Comparison of ENCODE assay signal across 8 cellular contexts in the genomic region with DNA sequence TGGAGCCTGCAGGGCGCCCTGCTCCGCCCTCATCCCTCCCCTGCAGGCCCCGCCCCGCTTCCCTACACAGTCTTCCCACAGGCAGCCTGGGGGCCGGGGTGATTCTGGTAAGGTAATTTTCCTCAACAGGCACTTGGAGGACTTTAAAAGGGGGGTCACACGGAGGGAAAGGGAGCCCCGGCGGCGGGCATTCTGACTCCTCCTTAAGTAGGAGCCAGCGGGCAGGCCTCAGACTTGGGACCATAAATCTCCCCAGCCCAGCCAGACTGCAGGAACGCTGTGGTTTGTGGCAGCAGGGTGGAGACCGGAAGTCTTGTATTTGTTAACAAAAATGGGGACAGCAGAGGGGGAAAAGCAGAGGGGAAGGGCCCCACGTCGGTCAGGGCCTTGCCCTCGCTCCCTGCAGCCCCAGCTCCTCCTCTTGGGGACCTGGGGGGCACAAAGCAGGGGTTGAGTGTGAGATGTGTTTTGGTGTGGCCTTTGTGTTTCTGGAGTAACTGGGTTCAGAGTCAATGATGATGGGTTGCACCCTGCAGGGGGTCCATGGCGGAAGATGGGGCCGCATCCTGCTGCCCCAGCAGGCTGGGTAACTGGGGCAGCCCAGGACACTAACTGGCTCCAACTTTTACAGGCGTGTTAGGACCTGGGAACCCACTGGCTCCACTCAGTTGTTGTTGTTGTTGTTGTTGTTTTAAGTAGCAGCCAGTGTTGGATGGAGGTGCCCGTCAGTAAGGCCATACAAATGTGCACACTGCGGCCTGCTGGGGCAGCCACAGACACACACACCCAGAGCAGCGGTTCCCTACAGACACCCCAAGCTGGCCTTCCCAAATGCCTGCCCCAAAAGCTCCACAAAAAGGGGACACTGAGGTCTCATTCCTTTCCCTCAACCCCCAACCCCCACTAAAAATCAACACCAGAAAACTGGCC. TPM values are rescaled to one million over a fixed set of nuclear protein-coding genes. Genes with fewer than 3 reads are reported as not detected.
DNase-seq lines count a peak whose midpoint lies in the region; ATAC-seq and TF ChIP-seq lines count a peak whose summit lies in the region.

No MANE protein-coding gene starts in this region.

- no peaks in the 10 kb centered on the region for H3K9me2 ChIP-seq in HCT116 (ENCODE audit: insufficient read depth)
- H3K9me2 ChIP-seq in Karpas-422 (replicated peaks; ENCODE audit: insufficient read depth, low read length): no peaks in the 10 kb centered on the region

- H3K4me3 ChIP-seq in HCT116 (replicated peaks in 1 of 2; ENCODE audit: low read depth in 1 of 2, low read length in 2 of 2) (peak overlapping the region; percentile 32 to 53), foreskin fibroblast (ENCODE audit: low read depth in 1 of 2, low read length in 2 of 2) (peak overlapping the region; percentile 5 to 24), parathyroid adenoma (ENCODE audit: low read depth, low read length) (no peak overlapping the region), Karpas-422 (ENCODE audit: low read length) (no peak overlapping the region)

- H3K4me1 ChIP-seq in HCT116 (ENCODE audit: control insufficient read depth in 1 of 2, insufficient read depth in 2 of 2, low read length in 2 of 2) (peaks cover 25 to 31% of the 10 kb centered on the region in 2 experiments), parathyroid adenoma (peaks cover 29% of the 10 kb centered on the region), Karpas-422 (ENCODE audit: low read length) (peaks cover 16% of the 10 kb centered on the region)

- intact Hi-C loops in HCT116 (cut with micrococcal nuclease): no loop called here

- no peaks in the 10 kb centered on the region for H3K27me3 ChIP-seq in HCT116 (ENCODE audit: insufficient read depth, low read length)
- H3K27me3 ChIP-seq in parathyroid adenoma (ENCODE audit: control insufficient read depth, insufficient read depth, low read length): no peaks in the 10 kb centered on the region
- H3K27me3 ChIP-seq in Karpas-422 (ENCODE audit: low read length): no peaks in the 10 kb centered on the region

- H3K27ac ChIP-seq in HCT116 (ENCODE audit: low read depth, low read length) (peak overlapping the region; percentile 52), parathyroid adenoma (peak overlapping the region; percentile 27), Karpas-422 (ENCODE audit: low read length) (no peak overlapping the region)

- H3K4me3 Mint-ChIP-seq in WTC11: no peak overlapping the region

- POLR2A ChIA-PET in HCT116 (lab: Charles Lee): no interaction called here
- POLR2A ChIA-PET in WTC11 (lab: Charles Lee): interaction anchor here (0.5 kb wide), 1 partner anchor 29 kb away, joined by 3 read pairs; no protein-coding TSS in a partner anchor

- H2AFZ ChIP-seq in HCT116 (ENCODE audit: low read depth, low read length, poor library complexity, severe bottlenecking) (no peak overlapping the region), parathyroid adenoma (peak overlapping the region; percentile 24), Karpas-422 (ENCODE audit: low read length) (no peak overlapping the region)

- H3K79me2 ChIP-seq in HCT116 (ENCODE audit: insufficient read depth, low read length) (0 out of 2 replicates have a peak, but pooled peaks cover 3% of the 10 kb centered on the region), parathyroid adenoma (peaks cover 20% of the 10 kb centered on the region), Karpas-422 (ENCODE audit: low read length) (no peaks in the 10 kb centered on the region)

- peaks cover 20% of the 10 kb centered on the region for H3K36me3 Mint-ChIP-seq in WTC11

- ATAC-seq in HCT116: peak; percentile 88
- ATAC-seq in WTC11: peak; percentile 6; the same call in 1 of the 2 replicates

- H4K20me1 ChIP-seq in HCT116 (ENCODE audit: insufficient read depth) (no peaks in the 10 kb centered on the region), Karpas-422 (ENCODE audit: insufficient read depth, low read depth, low read length) (no peaks in the 10 kb centered on the region)

- CTCF ChIA-PET in HCT116 (lab: Charles Lee) (no interaction called here), WTC11 (lab: Charles Lee) (interaction anchor here (0.7 kb wide), 1 partner anchor 316 kb away, joined by 3 read pairs; no protein-coding TSS in a partner anchor)

- peaks cover 0 to 2% of the 10 kb centered on the region in 2 experiments; a peak in 1 of 4 replicates for H3K36me3 ChIP-seq in HCT116 (ENCODE audit: control insufficient read depth in 1 of 2, insufficient read depth in 2 of 2, low read length in 2 of 2)
- no peaks in the 10 kb centered on the region for H3K36me3 ChIP-seq in parathyroid adenoma (ENCODE audit: control insufficient read depth, insufficient read depth, low read length)
- H3K36me3 ChIP-seq in Karpas-422 (ENCODE audit: insufficient read depth, low read length): no peaks in the 10 kb centered on the region

- no peaks in the 10 kb centered on the region for H3K9me3 Mint-ChIP-seq in WTC11

- TF ChIP-seq CTCF in HCT116 (IDR thresholded peaks at IDR 0.05 in 2 of 3, conservative IDR thresholded peaks at IDR 0.05 in 1 of 3; ENCODE audit: borderline replicate concordance in 1 of 3, insufficient read depth in 1 of 3, low read depth in 2 of 3, low read length in 2 of 3) (no peak), WTC11 (IDR thresholded peaks at IDR 0.05) (no peak), foreskin fibroblast (IDR thresholded peaks at IDR 0.05; ENCODE audit: low read depth, low read length) (no peak), parathyroid adenoma (IDR thresholded peaks at IDR 0.05) (no peak)

- H3K4me1 Mint-ChIP-seq in WTC11: peaks cover 72% of the 10 kb centered on the region

- peak overlapping the region; percentile 81 for H3K4me2 ChIP-seq in HCT116 (ENCODE audit: low read length)
- H3K4me2 ChIP-seq in parathyroid adenoma (ENCODE audit: low read length): peak overlapping the region; percentile 30
- no peak overlapping the region for H3K4me2 ChIP-seq in Karpas-422 (ENCODE audit: low read depth, low read length, poor library complexity, severe bottlenecking)

- TF ChIP-seq RAD21 in HCT116 (IDR thresholded peaks at IDR 0.05; ENCODE audit: low read depth): no peak

- H3K9ac ChIP-seq in HCT116 (ENCODE audit: low read length) (peak overlapping the region; percentile 44), parathyroid adenoma (no peak overlapping the region), Karpas-422 (ENCODE audit: low read length) (no peak overlapping the region)

- no peak for TF ChIP-seq POLR2A in HCT116 (IDR thresholded peaks at IDR 0.05; ENCODE audit: borderline replicate concordance, extremely low read depth, insufficient read depth, insufficient read length)

- H3K27me3 Mint-ChIP-seq in WTC11 (ENCODE audit: low read depth): no peaks in the 10 kb centered on the region

- DNase-seq in A172 (ENCODE audit: low spot score) (peak; percentile 87), HCT116 (ENCODE audit: low read depth, low spot score) (no peak), WTC11 (ENCODE audit: low spot score) (peak; percentile 30), foreskin fibroblast (peak; percentile 72 to 83), HUDEP-2 (lab: John Stamatoyannopoulos, UW; ENCODE audit: unreplicated experiment in 76 of 76) (no peak), cerebellar nuclear complex (lab: John Stamatoyannopoulos, UW) (no peak), Karpas-422 (no peak)

- no peaks in the 10 kb centered on the region for H3K9me3 ChIP-seq in HCT116 (ENCODE audit: control insufficient read depth in 1 of 2, insufficient read depth in 1 of 2, low read depth in 1 of 2, low read length in 2 of 2)
- no peaks in the 10 kb centered on the region for H3K9me3 ChIP-seq in parathyroid adenoma (ENCODE audit: control insufficient read depth, low read length)
- H3K9me3 ChIP-seq in Karpas-422 (ENCODE audit: low read length): no peaks in the 10 kb centered on the region

- BruUV-seq in HCT116 (replicated peaks; lab: Mats Ljungman, UMichigan): no TSS peak

- RAD21 ChIA-PET in HCT116 (lab: Charles Lee; ENCODE audit: low non-redundant PET in 1 of 2, low total read pairs in 2 of 2, uncharacterized antibody in 2 of 2, unreplicated experiment in 2 of 2): no interaction called here

- H3K27ac Mint-ChIP-seq in WTC11: peak overlapping the region; percentile 82

TF ChIP-seq in HCT116, 20 proteins besides CTCF, POLR2A, EP300 and RAD21 (continues in another document):
- TF ChIP-seq MAX (IDR thresholded peaks at IDR 0.05): no peak
- no peak for TF ChIP-seq FOSL1 (IDR thresholded peaks at IDR 0.05; ENCODE audit: low read depth)
- no peak for TF ChIP-seq CEBPB (IDR thresholded peaks at IDR 0.05; ENCODE audit: low read depth)
- no peak for TF ChIP-seq JUND (IDR thresholded peaks at IDR 0.05)
- TF ChIP-seq YY1 (IDR thresholded peaks at IDR 0.05; ENCODE audit: extremely low read depth, insufficient replicate concordance, low read depth, low read length): no peak
- no peak for TF ChIP-seq EZH2 (IDR thresholded peaks at IDR 0.05)
- TF ChIP-seq ZNF274 (IDR thresholded peaks at IDR 0.05; ENCODE audit: low read depth, low read length): no peak
- TF ChIP-seq ZFX (IDR thresholded peaks at IDR 0.05): no peak
- no peak for TF ChIP-seq EGR1 (IDR thresholded peaks at IDR 0.05; ENCODE audit: low read depth)
- TF ChIP-seq SRF (IDR thresholded peaks at IDR 0.05; ENCODE audit: low read depth): no peak

TF ChIP-seq in WTC11, 78 proteins besides CTCF, POLR2A, EP300 and RAD21 (continues in another document):
- TF ChIP-seq CBFB (CRISPR knock-in tag; IDR thresholded peaks at IDR 0.05; ENCODE audit: low read depth): no peak
- TF ChIP-seq, protein P1, sequence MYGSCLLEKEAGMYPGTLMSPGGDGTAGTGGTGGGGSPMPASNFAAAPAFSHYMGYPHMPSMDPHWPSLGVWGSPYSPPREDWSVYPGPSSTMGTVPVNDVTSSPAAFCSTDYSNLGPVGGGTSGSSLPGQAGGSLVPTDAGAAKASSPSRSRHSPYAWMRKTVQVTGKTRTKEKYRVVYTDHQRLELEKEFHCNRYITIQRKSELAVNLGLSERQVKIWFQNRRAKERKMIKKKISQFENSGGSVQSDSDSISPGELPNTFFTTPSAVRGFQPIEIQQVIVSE (CRISPR knock-in tag; IDR thresholded peaks at IDR 0.05; ENCODE audit: borderline replicate concordance): no peak
- no peak for TF ChIP-seq USF1 (CRISPR knock-in tag; IDR thresholded peaks at IDR 0.05)
- no peak for TF ChIP-seq HMGA2 (CRISPR knock-in tag; IDR thresholded peaks at IDR 0.05)

RNA-seq across cellular contexts. Expression of gene SMAD7, which starts 27.7 kb away (rescaled TPM):
- total RNA-seq in A172 (2014; rRNA removed; shearing (Covaris generic)): 6.2 and 8.5 TPM in 2 replicates
- total RNA-seq in HCT116 (2021; ENCODE audit: unreplicated experiment) (7.2 TPM), WTC11 (2021) (26.7 to 44.7 TPM (median 29.5 TPM) in 3 replicates)
- 3.6 and 4.2 TPM in 2 replicates for polyA plus RNA-seq in HCT116 (2012)
- total RNA-seq in Karpas-422 (2014; rRNA removed; shearing (Covaris generic); ENCODE audit: low replicate concordance): 1.3 and 2.1 TPM in 2 replicates

Comparison
In these comparisons a context has a peak if more than half of its experiments do, and no peak if none do; other contexts are left out.
1. DNase-seq: peak in A172 (single experiment), WTC11 (single experiment) and foreskin fibroblast (2 of 2); none in HCT116 (single experiment), HUDEP-2 (0 of 76), cerebellar nuclear complex (0 of 2) and Karpas-422 (single experiment).
2. H3K4me3 ChIP-seq: peak in HCT116 (2 of 2) and foreskin fibroblast (2 of 2); none in parathyroid adenoma (single experiment) and Karpas-422 (single experiment).